ENCODE assay signal across 29 cellular contexts in genomic region chr11:92888701-92889100, GRCh38.
"Had no signal": no experiment of that assay in that cellular context is flagged by ENCODE, and none has a peak within 500 bp of the region (broad histone marks: within the 10 kb centered on the region; RNA-seq: fewer than 3 reads in every experiment).

No MANE protein-coding gene starts in this region.

- FAIRE-seq: urothelium cell line had no signal

- H3K27ac ChIP-seq: gastrocnemius medialis, transverse colon, VCaP had no signal

- H3K4me3 ChIP-seq: gastrocnemius medialis, mucosa of descending colon, transverse colon had no signal

- DNase-seq: activated CD4-positive, alpha-beta T cell treated with anti-CD3 and anti-CD28 coated beads, Interleukin-2, amount 10 ng/mL, durations not matched to agents 7 days and 5 days; activated CD8-positive, alpha-beta memory T cell treated with anti-CD3 and anti-CD28 coated beads, Interleukin-2, amount 10 ng/mL, durations not matched to agents 7 days and 5 days; activated CD8-positive, alpha-beta T cell treated with anti-CD3 and anti-CD28 coated beads for 36 hours; activated gamma-delta T cell treated with Interleukin-2 at 50 U/mL for 16 hours; activated T-cell treated with anti-CD3 and anti-CD28 coated beads for 4 hours; aorta; central memory CD4-positive, alpha-beta T cell; dermis blood vessel endothelial cell; effector CD8-positive, alpha-beta T cell; gastrocnemius medialis; head of caudate nucleus; hypothalamus; islet precursor cell; left colon; mesenchymal stem cell; mucosa of descending colon; nephron progenitor cell; stimulated activated CD4-positive, alpha-beta T cell treated with anti-CD3 and anti-CD28 coated beads, Interleukin-2, amount 100 ng/mL, for 48 hours; stimulated activated CD8-positive, alpha-beta memory T cell treated with anti-CD3 and anti-CD28 coated beads, Interleukin-4, amount 100 ng/mL, for 48 hours; stimulated activated naive B cell treated with anti-CD40 and anti-IgM and Interleukin-4, amounts not matched to agents 10 μg/mL and 1 μg/mL and 100 μg/mL, for 72 hours; transverse colon had no signal

- H3K36me3 ChIP-seq: gastrocnemius medialis, transverse colon had no signal

- H3K27me3 Mint-ChIP-seq: activated CD4-positive, alpha-beta T cell treated with anti-CD3 and anti-CD28 coated beads, Interleukin-2, amount 10 ng/mL, durations not matched to agents 7 days and 5 days; activated CD8-positive, alpha-beta memory T cell treated with anti-CD3 and anti-CD28 coated beads, Interleukin-2, amount 10 ng/mL, durations not matched to agents 7 days and 5 days; activated CD8-positive, alpha-beta T cell treated with anti-CD3 and anti-CD28 coated beads for 36 hours; activated naive CD4-positive, alpha-beta T cell treated with anti-CD3 and anti-CD28 coated beads, Interleukin-2, amount 50 U/mL, for 24 hours; stimulated activated naive B cell treated with anti-CD40 and anti-IgM and Interleukin-4, amounts not matched to agents 10 μg/mL and 1 μg/mL and 100 μg/mL, for 72 hours had no signal

- H3K36me3 Mint-ChIP-seq: activated CD8-positive, alpha-beta memory T cell treated with anti-CD3 and anti-CD28 coated beads, Interleukin-2, amount 10 ng/mL, durations not matched to agents 7 days and 5 days; activated naive CD4-positive, alpha-beta T cell treated with anti-CD3 and anti-CD28 coated beads, Interleukin-2, amount 50 U/mL, for 24 hours; stimulated activated naive B cell treated with anti-CD40 and anti-IgM and Interleukin-4, amounts not matched to agents 10 μg/mL and 1 μg/mL and 100 μg/mL, for 72 hours had no signal

- ATAC-seq: activated CD4-positive, CD25-positive, alpha-beta regulatory T cell treated with anti-CD3 and anti-CD28 coated beads, Interleukin-2, amount 50 U/mL, for 24 hours; activated CD8-positive, alpha-beta memory T cell treated with anti-CD3 and anti-CD28 coated beads, Interleukin-2, amount 10 ng/mL, durations not matched to agents 7 days and 5 days; activated CD8-positive, alpha-beta T cell treated with anti-CD3 and anti-CD28 coated beads for 36 hours; esophagus mucosa; gastrocnemius medialis; left colon; mucosa of descending colon; sciatic nerve; stimulated activated naive B cell treated with anti-CD40 and anti-IgM and Interleukin-4, amounts not matched to agents 10 μg/mL and 1 μg/mL and 100 μg/mL, for 72 hours had no signal

- H3K4me3 Mint-ChIP-seq: activated CD4-positive, alpha-beta T cell treated with anti-CD3 and anti-CD28 coated beads, Interleukin-2, amount 10 ng/mL, durations not matched to agents 7 days and 5 days; activated CD8-positive, alpha-beta memory T cell treated with anti-CD3 and anti-CD28 coated beads, Interleukin-2, amount 10 ng/mL, durations not matched to agents 7 days and 5 days; activated CD8-positive, alpha-beta T cell treated with anti-CD3 and anti-CD28 coated beads for 36 hours; activated naive CD4-positive, alpha-beta T cell treated with anti-CD3 and anti-CD28 coated beads, Interleukin-2, amount 50 U/mL, for 24 hours; activated T-helper 1 cell treated with anti-CD3 and anti-CD28 coated beads, Interleukin-12 subunit alpha, Interleukin-12 subunit beta, Interleukin-2, Interleukin-4 antibody, amounts not matched to agents 30 ng/mL and 10 ng/mL and 1 ng/mL, durations not matched to agents 14 hours and 24 hours and 36 hours; brain; nephron progenitor cell; stimulated activated naive B cell treated with anti-CD40 and anti-IgM and Interleukin-4, amounts not matched to agents 10 μg/mL and 1 μg/mL and 100 μg/mL, for 72 hours had no signal

- H3K9me3 ChIP-seq: gastrocnemius medialis, mucosa of descending colon, transverse colon had no signal

- H3K27me3 ChIP-seq: gastrocnemius medialis, transverse colon had no signal

- H3K4me1 ChIP-seq: gastrocnemius medialis, transverse colon had no signal

- H3K9me3 Mint-ChIP-seq: activated CD4-positive, alpha-beta T cell treated with anti-CD3 and anti-CD28 coated beads, Interleukin-2, amount 10 ng/mL, durations not matched to agents 7 days and 5 days; activated CD8-positive, alpha-beta T cell treated with anti-CD3 and anti-CD28 coated beads for 36 hours; activated naive CD4-positive, alpha-beta T cell treated with anti-CD3 and anti-CD28 coated beads, Interleukin-2, amount 50 U/mL, for 24 hours; activated T-helper 1 cell treated with anti-CD3 and anti-CD28 coated beads, Interleukin-12 subunit alpha, Interleukin-12 subunit beta, Interleukin-2, Interleukin-4 antibody, amounts not matched to agents 30 ng/mL and 10 ng/mL and 1 ng/mL, durations not matched to agents 14 hours and 24 hours and 36 hours; brain; stimulated activated naive B cell treated with anti-CD40 and anti-IgM and Interleukin-4, amounts not matched to agents 10 μg/mL and 1 μg/mL and 100 μg/mL, for 72 hours had no signal

- H3K27ac Mint-ChIP-seq: activated CD4-positive, alpha-beta T cell treated with anti-CD3 and anti-CD28 coated beads, Interleukin-2, amount 10 ng/mL, durations not matched to agents 7 days and 5 days; activated CD8-positive, alpha-beta memory T cell treated with anti-CD3 and anti-CD28 coated beads, Interleukin-2, amount 10 ng/mL, durations not matched to agents 7 days and 5 days; activated CD8-positive, alpha-beta T cell treated with anti-CD3 and anti-CD28 coated beads for 36 hours; activated naive CD4-positive, alpha-beta T cell treated with anti-CD3 and anti-CD28 coated beads, Interleukin-2, amount 50 U/mL, for 24 hours; activated T-helper 1 cell treated with anti-CD3 and anti-CD28 coated beads, Interleukin-12 subunit alpha, Interleukin-12 subunit beta, Interleukin-2, Interleukin-4 antibody, amounts not matched to agents 30 ng/mL and 10 ng/mL and 1 ng/mL, durations not matched to agents 14 hours and 24 hours and 36 hours; brain; nephron progenitor cell; stimulated activated naive B cell treated with anti-CD40 and anti-IgM and Interleukin-4, amounts not matched to agents 10 μg/mL and 1 μg/mL and 100 μg/mL, for 72 hours had no signal

- H3K4me1 Mint-ChIP-seq: activated CD4-positive, alpha-beta T cell treated with anti-CD3 and anti-CD28 coated beads, Interleukin-2, amount 10 ng/mL, durations not matched to agents 7 days and 5 days; activated CD8-positive, alpha-beta memory T cell treated with anti-CD3 and anti-CD28 coated beads, Interleukin-2, amount 10 ng/mL, durations not matched to agents 7 days and 5 days; activated naive CD4-positive, alpha-beta T cell treated with anti-CD3 and anti-CD28 coated beads, Interleukin-2, amount 50 U/mL, for 24 hours; stimulated activated naive B cell treated with anti-CD40 and anti-IgM and Interleukin-4, amounts not matched to agents 10 μg/mL and 1 μg/mL and 100 μg/mL, for 72 hours had no signal
